10 cellular contexts compared by ENCODE assay signal in the genomic region with DNA sequence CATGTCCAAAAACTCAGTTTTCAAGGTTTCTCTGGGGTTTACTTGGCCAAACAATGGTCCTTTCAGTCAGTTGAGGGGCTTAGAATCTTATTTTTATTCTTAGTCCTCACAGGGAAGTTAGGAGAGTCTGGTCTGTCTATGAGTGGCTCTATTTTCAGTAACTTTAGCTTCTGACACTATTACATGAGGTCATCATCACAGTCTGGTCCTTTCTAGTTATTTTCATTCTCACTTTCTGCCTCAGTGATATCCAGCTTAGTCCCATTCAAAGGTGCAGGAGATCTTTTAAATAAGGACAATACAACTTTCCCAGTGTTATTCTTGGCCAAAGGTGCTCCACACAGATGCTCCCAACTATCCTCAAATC. TPM values are rescaled to one million over a fixed set of nuclear protein-coding genes. Genes with fewer than 3 reads are reported as not detected.
DNase-seq lines count a peak whose midpoint lies in the region; ATAC-seq and TF ChIP-seq lines count a peak whose summit lies in the region.
"Had no signal": no experiment of that assay in that cellular context is flagged by ENCODE, and none has a peak within 500 bp of the region (broad histone marks: within the 10 kb centered on the region; RNA-seq: fewer than 3 reads in every experiment).

No MANE protein-coding gene starts in this region.

- H3K4me3 Mint-ChIP-seq in memory B cell: no peak overlapping the region

- H3K36me3 ChIP-seq in gastroesophageal sphincter: no peaks in the 10 kb centered on the region

- peak overlapping the region; percentile 67 for H3K27ac Mint-ChIP-seq in memory B cell

- ATAC-seq in GM18861 (IDR thresholded peaks at IDR 0.05; ENCODE audit: unreplicated experiment): peak; percentile 28
- peak; percentile 57 for ATAC-seq in GM21515 (IDR thresholded peaks at IDR 0.05; ENCODE audit: unreplicated experiment)
- peak; percentile 57 for ATAC-seq in HG03066 (IDR thresholded peaks at IDR 0.05; ENCODE audit: low read depth, unreplicated experiment)
- no peak for ATAC-seq in memory B cell (ENCODE audit: low read depth)
- no peak for ATAC-seq in gastroesophageal sphincter

- H3K36me3 Mint-ChIP-seq in memory B cell: peaks cover 2% of the 10 kb centered on the region

- TF ChIP-seq EP300 in gastroesophageal sphincter (IDR thresholded peaks at IDR 0.05): no peak

- no peak for DNase-seq in memory B cell (ENCODE audit: low spot score in 2 of 2)
- no peak for DNase-seq in stimulated activated CD4-positive, alpha-beta T cell treated with anti-CD3 and anti-CD28 coated beads, Interleukin-2, amount 100 ng/mL, for 48 hours
- DNase-seq in NCI-H2081 (lab: John Stamatoyannopoulos, UW): no peak
- no peak for DNase-seq in activated T-cell treated with anti-CD3 and anti-CD28 coated beads for 4 hours
- DNase-seq: activated T-cell treated with anti-CD3 and anti-CD28 coated beads, Interleukin-2, amount 50 U/mL, for 48 hours; erythroblast had no signal

- no peaks in the 10 kb centered on the region for H3K9me3 Mint-ChIP-seq in memory B cell

- H3K9me3 ChIP-seq in gastroesophageal sphincter: no peaks in the 10 kb centered on the region

- H3K4me3 ChIP-seq in gastroesophageal sphincter: no peak overlapping the region

- no peaks in the 10 kb centered on the region for H3K27me3 ChIP-seq in gastroesophageal sphincter

- H3K4me1 Mint-ChIP-seq in memory B cell: peaks cover 30% of the 10 kb centered on the region

- no peak overlapping the region for H3K27ac ChIP-seq in gastroesophageal sphincter

- H3K27me3 Mint-ChIP-seq in memory B cell: no peaks in the 10 kb centered on the region

- peaks cover 0 to 4% (median 0%) of the 10 kb centered on the region in 3 donors for H3K4me1 ChIP-seq in gastroesophageal sphincter

- TF ChIP-seq CTCF in gastroesophageal sphincter (IDR thresholded peaks at IDR 0.05): no peak

- TF ChIP-seq POLR2A in gastroesophageal sphincter (IDR thresholded peaks at IDR 0.05): no peak

RNA-seq across cellular contexts. Expression of a gene that starts 30.0 kb away (rescaled TPM):
- total RNA-seq in gastroesophageal sphincter: 10 to 100 TPM; 19.0 to 29.6 (median 25.2) TPM

Comparison
In these comparisons a context has a peak if more than half of its experiments do, and no peak if none do; other contexts are left out.
1. ATAC-seq: peak in GM18861 (single experiment), GM21515 (single experiment) and HG03066 (single experiment); none in memory B cell (single experiment) and gastroesophageal sphincter (single experiment).